Comparison of ENCODE assay signal across 13 cellular contexts in the genomic region with DNA sequence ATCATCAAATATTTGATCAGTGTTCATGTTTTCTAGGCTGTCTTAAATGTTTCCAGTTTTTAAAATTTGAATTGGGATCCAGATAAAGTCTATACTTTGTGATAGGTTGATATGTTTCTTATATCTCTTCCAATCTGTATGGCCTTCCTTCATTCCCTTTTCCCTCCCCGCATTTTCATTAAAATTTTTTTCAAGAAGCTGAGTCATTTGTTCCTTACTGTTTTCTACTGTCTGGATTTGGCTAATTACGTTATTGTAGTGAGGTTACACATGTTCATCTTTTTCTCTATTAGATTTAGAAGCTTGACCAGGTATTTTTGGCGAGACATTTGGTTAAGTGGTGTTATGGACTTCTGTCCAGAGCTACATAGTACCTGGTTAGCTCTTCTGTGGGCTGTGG. TPM values are rescaled to one million over a fixed set of nuclear protein-coding genes. Genes with fewer than 3 reads are reported as not detected.
DNase-seq lines count a peak whose midpoint lies in the region; ATAC-seq and TF ChIP-seq lines count a peak whose summit lies in the region.
"Had no signal": no experiment of that assay in that cellular context is flagged by ENCODE, and none has a peak within 500 bp of the region (broad histone marks: within the 10 kb centered on the region; RNA-seq: fewer than 3 reads in every experiment).

No MANE protein-coding gene starts in this region.

- CTCF ChIA-PET in activated naive CD4-positive, alpha-beta T cell treated with anti-CD3 and anti-CD28 coated beads, Interleukin-2, amount 10 ng/mL, durations not matched to agents 7 days and 5 days (lab: Charles Lee) = interaction anchor here (0.6 to 1.4 kb wide), 3 partner anchors 56 to 1306 kb away, joined by 3 to 4 read pairs (median 3); no protein-coding TSS in a partner anchor

- H3K27me3 Mint-ChIP-seq in activated naive CD4-positive, alpha-beta T cell treated with anti-CD3 and anti-CD28 coated beads, Interleukin-2, amount 50 U/mL, for 24 hours = no peaks in the 10 kb centered on the region
- H3K27me3 Mint-ChIP-seq in activated naive CD4-positive, alpha-beta T cell treated with anti-CD3 and anti-CD28 coated beads, Interleukin-2, amount 10 ng/mL, durations not matched to agents 7 days and 5 days = no peaks in the 10 kb centered on the region
- H3K27me3 Mint-ChIP-seq in HFFc6 (ENCODE audit: insufficient read depth) = peaks cover 1% of the 10 kb centered on the region; the same call in 1 of the 2 replicates
- no peaks in the 10 kb centered on the region for H3K27me3 Mint-ChIP-seq in central memory CD8-positive, alpha-beta T cell
- H3K27me3 Mint-ChIP-seq: B cell; CD4-positive, alpha-beta T cell had no signal

- H3K4me3 Mint-ChIP-seq in activated naive CD4-positive, alpha-beta T cell treated with anti-CD3 and anti-CD28 coated beads, Interleukin-2, amount 50 U/mL, for 24 hours = no peak overlapping the region
- H3K4me3 Mint-ChIP-seq in activated naive CD4-positive, alpha-beta T cell treated with anti-CD3 and anti-CD28 coated beads, Interleukin-2, amount 10 ng/mL, durations not matched to agents 7 days and 5 days = no peak overlapping the region
- no peak overlapping the region for H3K4me3 Mint-ChIP-seq in HFFc6
- no peak overlapping the region for H3K4me3 Mint-ChIP-seq in central memory CD8-positive, alpha-beta T cell
- H3K4me3 Mint-ChIP-seq in stimulated activated effector memory CD8-positive, alpha-beta T cell treated with anti-CD3 and anti-CD28 coated beads, Interleukin-12 subunit alpha, Interleukin-12 subunit beta, amount 100 ng/mL, for 72 hours = no peak overlapping the region
- H3K4me3 Mint-ChIP-seq: B cell; CD4-positive, alpha-beta T cell had no signal

- peak overlapping the region; percentile 46 for H3K27ac Mint-ChIP-seq in activated naive CD4-positive, alpha-beta T cell treated with anti-CD3 and anti-CD28 coated beads, Interleukin-2, amount 50 U/mL, for 24 hours
- no peak overlapping the region for H3K27ac Mint-ChIP-seq in activated naive CD4-positive, alpha-beta T cell treated with anti-CD3 and anti-CD28 coated beads, Interleukin-2, amount 10 ng/mL, durations not matched to agents 7 days and 5 days
- peak overlapping the region; percentile 29; the same call in 1 of the 2 replicates for H3K27ac Mint-ChIP-seq in HFFc6
- H3K27ac Mint-ChIP-seq in central memory CD8-positive, alpha-beta T cell (ENCODE audit: low read depth) = peak overlapping the region; percentile 74
- H3K27ac Mint-ChIP-seq in stimulated activated effector memory CD8-positive, alpha-beta T cell treated with anti-CD3 and anti-CD28 coated beads, Interleukin-12 subunit alpha, Interleukin-12 subunit beta, amount 100 ng/mL, for 72 hours = peak overlapping the region; percentile 55
- H3K27ac Mint-ChIP-seq: B cell; CD4-positive, alpha-beta T cell had no signal

- no peak for ATAC-seq in central memory CD8-positive, alpha-beta T cell (replicated peaks; ENCODE audit: extremely low read depth, poor library complexity, severe bottlenecking)
- ATAC-seq in stimulated activated effector memory CD8-positive, alpha-beta T cell treated with anti-CD3 and anti-CD28 coated beads, Interleukin-12 subunit alpha, Interleukin-12 subunit beta, amount 100 ng/mL, for 72 hours = no peak
- no peak for ATAC-seq in GM19452 (IDR thresholded peaks at IDR 0.05; ENCODE audit: unreplicated experiment)

- H3K36me3 Mint-ChIP-seq in activated naive CD4-positive, alpha-beta T cell treated with anti-CD3 and anti-CD28 coated beads, Interleukin-2, amount 50 U/mL, for 24 hours = peaks cover 38% of the 10 kb centered on the region
- peaks cover 70% of the 10 kb centered on the region for H3K36me3 Mint-ChIP-seq in activated naive CD4-positive, alpha-beta T cell treated with anti-CD3 and anti-CD28 coated beads, Interleukin-2, amount 10 ng/mL, durations not matched to agents 7 days and 5 days
- H3K36me3 Mint-ChIP-seq in HFFc6 (ENCODE audit: low read depth) = peaks cover 75% of the 10 kb centered on the region
- peaks cover 67% of the 10 kb centered on the region for H3K36me3 Mint-ChIP-seq in central memory CD8-positive, alpha-beta T cell (ENCODE audit: insufficient read depth)
- peaks cover 100% of the 10 kb centered on the region for H3K36me3 Mint-ChIP-seq in stimulated activated effector memory CD8-positive, alpha-beta T cell treated with anti-CD3 and anti-CD28 coated beads, Interleukin-12 subunit alpha, Interleukin-12 subunit beta, amount 100 ng/mL, for 72 hours

- peaks cover 49% of the 10 kb centered on the region for H3K4me1 Mint-ChIP-seq in activated naive CD4-positive, alpha-beta T cell treated with anti-CD3 and anti-CD28 coated beads, Interleukin-2, amount 50 U/mL, for 24 hours
- H3K4me1 Mint-ChIP-seq in activated naive CD4-positive, alpha-beta T cell treated with anti-CD3 and anti-CD28 coated beads, Interleukin-2, amount 10 ng/mL, durations not matched to agents 7 days and 5 days = peaks cover 6% of the 10 kb centered on the region
- H3K4me1 Mint-ChIP-seq in HFFc6 (ENCODE audit: low read depth) = peaks cover 21% of the 10 kb centered on the region
- H3K4me1 Mint-ChIP-seq in central memory CD8-positive, alpha-beta T cell = peaks cover 18% of the 10 kb centered on the region
- peaks cover 45% of the 10 kb centered on the region for H3K4me1 Mint-ChIP-seq in stimulated activated effector memory CD8-positive, alpha-beta T cell treated with anti-CD3 and anti-CD28 coated beads, Interleukin-12 subunit alpha, Interleukin-12 subunit beta, amount 100 ng/mL, for 72 hours
- H3K4me1 Mint-ChIP-seq: B cell had no signal

- no peaks in the 10 kb centered on the region for H3K9me3 Mint-ChIP-seq in activated naive CD4-positive, alpha-beta T cell treated with anti-CD3 and anti-CD28 coated beads, Interleukin-2, amount 50 U/mL, for 24 hours
- no peaks in the 10 kb centered on the region for H3K9me3 Mint-ChIP-seq in activated naive CD4-positive, alpha-beta T cell treated with anti-CD3 and anti-CD28 coated beads, Interleukin-2, amount 10 ng/mL, durations not matched to agents 7 days and 5 days
- H3K9me3 Mint-ChIP-seq in HFFc6 = no peaks in the 10 kb centered on the region
- no peaks in the 10 kb centered on the region for H3K9me3 Mint-ChIP-seq in central memory CD8-positive, alpha-beta T cell
- H3K9me3 Mint-ChIP-seq in stimulated activated effector memory CD8-positive, alpha-beta T cell treated with anti-CD3 and anti-CD28 coated beads, Interleukin-12 subunit alpha, Interleukin-12 subunit beta, amount 100 ng/mL, for 72 hours = no peaks in the 10 kb centered on the region
- H3K9me3 Mint-ChIP-seq: CD4-positive, alpha-beta T cell had no signal

- no peak for DNase-seq in activated naive CD4-positive, alpha-beta T cell treated with anti-CD3 and anti-CD28 coated beads, Interleukin-2, amount 10 ng/mL, durations not matched to agents 7 days and 5 days
- no peak for DNase-seq in HFFc6
- DNase-seq in central memory CD8-positive, alpha-beta T cell (ENCODE audit: low spot score in 2 of 2) = no peak
- DNase-seq in stimulated activated effector memory CD8-positive, alpha-beta T cell treated with anti-CD3 and anti-CD28 coated beads, Interleukin-12 subunit alpha, Interleukin-12 subunit beta, amount 100 ng/mL, for 72 hours (ENCODE audit: low spot score in 2 of 2) = no peak
- no peak for DNase-seq in SKM-1 (lab: John Stamatoyannopoulos, UW; ENCODE audit: unreplicated experiment)
- DNase-seq: C1 segment of cervical spinal cord; Calu3; CD4-positive, alpha-beta T cell; DMS 273 treated with DMSO at 0.1 percent for 48 hours; H7 had no signal

- TF ChIP-seq CTCF in HFFc6 (IDR thresholded peaks at IDR 0.05) = no peak

RNA-seq across cellular contexts. Expression of gene GARS1, which starts 11.2 kb away (rescaled TPM):
- total RNA-seq in HFFc6 (2021; fragmentation: NEBNext Ultra II Directional; extraction: Animal tissue kit (Norgen Biotek cat#: 25700)) = 100 to 1,000 TPM; 258 to 330 (median 271) TPM
